10 cellular contexts compared by ENCODE assay signal in the genomic region with DNA sequence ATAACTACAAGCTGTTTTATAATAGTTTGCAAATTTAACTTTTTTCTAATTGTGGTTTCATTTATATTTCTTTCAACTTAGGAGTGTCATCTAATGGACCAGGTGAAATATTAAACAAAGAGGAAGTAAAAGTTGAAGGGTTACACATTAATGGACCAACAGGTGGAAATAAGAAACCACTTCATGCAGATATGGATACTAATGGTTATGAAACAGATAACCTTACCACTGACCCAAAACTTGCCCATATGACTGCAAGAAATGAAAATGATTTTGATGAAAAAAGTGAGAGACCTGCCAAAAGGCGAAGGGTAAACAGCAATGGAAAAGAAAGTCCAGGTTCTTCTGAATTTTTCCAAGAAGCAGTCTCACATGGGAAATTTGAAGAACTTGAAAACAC. TPM values are rescaled to one million over a fixed set of nuclear protein-coding genes. Genes with fewer than 3 reads are reported as not detected.
DNase-seq lines count a peak whose midpoint lies in the region; ATAC-seq lines count a peak whose summit lies in the region.
"Had no signal": no experiment of that assay in that cellular context is flagged by ENCODE, and none has a peak within 500 bp of the region (broad histone marks: within the 10 kb centered on the region; RNA-seq: fewer than 3 reads in every experiment).

No MANE protein-coding gene starts in this region.

- H3K36me3 ChIP-seq in urinary bladder (ENCODE audit: insufficient read depth): no peaks in the 10 kb centered on the region

- no peaks in the 10 kb centered on the region for H3K9me3 Mint-ChIP-seq in activated T-cell treated with anti-CD3 and anti-CD28 coated beads, Interleukin-2, amount 50 U/mL, for 72 hours
- H3K9me3 Mint-ChIP-seq in IgD-negative memory B cell: no peaks in the 10 kb centered on the region
- H3K9me3 Mint-ChIP-seq: GM23338 had no signal

- H3K4me1 Mint-ChIP-seq in activated T-cell treated with anti-CD3 and anti-CD28 coated beads, Interleukin-2, amount 50 U/mL, for 72 hours (ENCODE audit: low read depth): peaks cover 42% of the 10 kb centered on the region
- H3K4me1 Mint-ChIP-seq in IgD-negative memory B cell: peaks cover 7 to 18% (median 16%) of the 10 kb centered on the region in 3 donors
- H3K4me1 Mint-ChIP-seq: GM23338 had no signal

- peak overlapping the region in 1 of 2 donors; percentile 45 for H3K4me3 Mint-ChIP-seq in activated T-cell treated with anti-CD3 and anti-CD28 coated beads, Interleukin-2, amount 50 U/mL, for 72 hours
- no peak overlapping the region for H3K4me3 Mint-ChIP-seq in IgD-negative memory B cell
- H3K4me3 Mint-ChIP-seq: GM23338 had no signal

- ATAC-seq in activated T-cell treated with anti-CD3 and anti-CD28 coated beads, Interleukin-2, amount 50 U/mL, for 72 hours (replicated peaks in 1 of 2): no peak
- peak; percentile 86 for ATAC-seq in HG02678 (IDR thresholded peaks at IDR 0.05; ENCODE audit: unreplicated experiment)
- ATAC-seq: GM23338 had no signal

- H3K27me3 Mint-ChIP-seq in activated T-cell treated with anti-CD3 and anti-CD28 coated beads, Interleukin-2, amount 50 U/mL, for 72 hours (ENCODE audit: low read depth): no peaks in the 10 kb centered on the region
- H3K27me3 Mint-ChIP-seq in IgD-negative memory B cell: no peaks in the 10 kb centered on the region

- 100% methylated on average over 1 of the region's 1 CpG for WGBS in urinary bladder

- H3K27ac Mint-ChIP-seq in activated T-cell treated with anti-CD3 and anti-CD28 coated beads, Interleukin-2, amount 50 U/mL, for 72 hours: peak overlapping the region; percentile 88
- peak overlapping the region in 2 of 3 donors; percentile 36 to 50 for H3K27ac Mint-ChIP-seq in IgD-negative memory B cell
- H3K27ac Mint-ChIP-seq: GM23338 had no signal

- no peak overlapping the region for H3K4me3 ChIP-seq in urinary bladder (ENCODE audit: low read depth, low read length)
- H3K4me3 ChIP-seq: GM23338 had no signal

- peaks cover 9 to 31% of the 10 kb centered on the region in 2 donors for H3K36me3 Mint-ChIP-seq in activated T-cell treated with anti-CD3 and anti-CD28 coated beads, Interleukin-2, amount 50 U/mL, for 72 hours (ENCODE audit: insufficient read depth in 2 of 2)
- peaks cover 4% of the 10 kb centered on the region for H3K36me3 Mint-ChIP-seq in IgD-negative memory B cell

- peak overlapping the region; percentile 10 for H3K27ac ChIP-seq in urinary bladder (ENCODE audit: low read depth)

- no peak for DNase-seq in activated T-cell treated with anti-CD3 and anti-CD28 coated beads, Interleukin-2, amount 50 U/mL, for 72 hours
- DNase-seq in activated T-cell treated with anti-CD3 and anti-CD28 coated beads, Interleukin-2, amount 50 U/mL, for 1 hour: no peak
- no peak for DNase-seq in stimulated activated naive CD4-positive, alpha-beta T cell treated with Interleukin-2 at 50 U/mL for 16 hours (lab: John Stamatoyannopoulos, UW)
- no peak for DNase-seq in NCI-H69 (lab: John Stamatoyannopoulos, UW)
- DNase-seq in putamen (ENCODE audit: low spot score): no peak
- DNase-seq: NCI-H1436 had no signal

- no peaks in the 10 kb centered on the region for H3K4me1 ChIP-seq in urinary bladder (ENCODE audit: insufficient read depth)

RNA-seq across cellular contexts. Expression of a gene that starts 59.7 kb away (rescaled TPM):
- 10 to 100 TPM; 60.0 to 60.1 TPM for total RNA-seq in activated T-cell treated with anti-CD3 and anti-CD28 coated beads, Interleukin-2, amount 50 U/mL, for 72 hours
- polyA plus RNA-seq in IgD-negative memory B cell (34.6 TPM), urinary bladder (19.3 TPM)
- total RNA-seq in urinary bladder: 59.1 TPM

RNA-seq across cellular contexts. Expression of a gene that starts 59.8 kb away (rescaled TPM):
- total RNA-seq in activated T-cell treated with anti-CD3 and anti-CD28 coated beads, Interleukin-2, amount 50 U/mL, for 72 hours: 1 to 10 TPM; 1.8 to 3.1 TPM
- polyA plus RNA-seq in IgD-negative memory B cell: 0.48 TPM
- total RNA-seq in urinary bladder: 43.6 TPM
- polyA plus RNA-seq in urinary bladder: 1.7 TPM

Comparison
In these comparisons a context has a peak if more than half of its experiments do, and no peak if none do; other contexts are left out.
1. RNA of a gene that starts 59.8 kb away (total RNA-seq): 43.6 TPM in urinary bladder (single experiment); 1.8 to 3.1 TPM in activated T-cell treated with anti-CD3 and anti-CD28 coated beads, Interleukin-2, amount 50 U/mL, for 72 hours; every median in the first group is over 10 times any median in the second.